Comparison of ENCODE assay signal across 8 cellular contexts in the genomic region with DNA sequence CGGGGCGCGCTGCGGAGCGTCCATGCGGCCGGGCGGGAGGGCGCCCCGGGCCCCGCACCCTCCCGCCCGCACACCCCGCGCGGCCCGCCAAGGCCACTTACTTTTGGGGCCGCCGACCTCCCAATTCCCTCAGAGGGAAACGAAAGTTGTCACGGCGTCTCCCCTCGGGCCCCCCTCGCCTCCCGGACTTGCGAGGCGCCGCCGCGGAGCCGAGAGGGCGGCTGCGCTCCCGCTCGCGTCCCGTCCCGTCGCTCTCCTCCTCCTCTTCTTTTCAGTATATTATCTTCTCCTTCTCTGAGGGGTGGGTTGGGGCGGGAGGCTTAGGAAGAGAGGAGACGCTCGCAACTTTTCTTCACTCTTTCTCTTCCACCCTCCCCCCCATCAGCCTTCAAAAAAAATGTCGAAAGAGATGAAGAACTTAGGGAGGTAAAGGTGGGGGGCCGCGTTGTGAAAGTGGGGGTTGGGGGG.
DNase-seq lines count a peak whose midpoint lies in the region; ATAC-seq and TF ChIP-seq lines count a peak whose summit lies in the region.

No MANE protein-coding gene starts in this region.

- no peaks in the 10 kb centered on the region for H3K9me3 ChIP-seq in iPS-18c (ENCODE audit: control insufficient read depth, insufficient read depth, low read length)

- peak overlapping the region; percentile 89 to 100 (median 100) for H3K27ac ChIP-seq in skin epidermis

- DNase-seq in AG04449 (ENCODE audit: low read depth, low spot score) (no peak), GM19238 (ENCODE audit: insufficient read length, low spot score) (peak; percentile 31), SW480 (ENCODE audit: low spot score) (peak; percentile 46), astrocyte of the hippocampus (ENCODE audit: low read depth, low spot score) (peak; percentile 61)

- ATAC-seq in GM21515 (IDR thresholded peaks at IDR 0.05; ENCODE audit: unreplicated experiment) (no peak), GM21381 (IDR thresholded peaks at IDR 0.05; ENCODE audit: unreplicated experiment) (no peak)

- POLR2A ChIA-PET in AG04449 (lab: Yijun Ruan, JAX) = no interaction called here

- H3K4me3 ChIP-seq in AG04449 (ENCODE audit: low read depth, low read length) (peak overlapping the region; percentile 74), iPS-18c (ENCODE audit: insufficient read depth, low read depth, low read length) (peak overlapping the region; percentile 73), skin epidermis (peak overlapping the region; percentile 50 to 90 (median 73))

- CTCF ChIA-PET in AG04449 (lab: Yijun Ruan, JAX) = interaction anchor here (1.2 to 2.8 kb wide), 7 partner anchors 15 to 524 kb away, joined by 4 to 81 read pairs (median 12); no protein-coding TSS in a partner anchor

- no peak for TF ChIP-seq CTCF in AG04449 (IDR thresholded peaks at IDR 0.05; ENCODE audit: insufficient read depth, low read length, missing control alignments)
